In the genomic region with DNA sequence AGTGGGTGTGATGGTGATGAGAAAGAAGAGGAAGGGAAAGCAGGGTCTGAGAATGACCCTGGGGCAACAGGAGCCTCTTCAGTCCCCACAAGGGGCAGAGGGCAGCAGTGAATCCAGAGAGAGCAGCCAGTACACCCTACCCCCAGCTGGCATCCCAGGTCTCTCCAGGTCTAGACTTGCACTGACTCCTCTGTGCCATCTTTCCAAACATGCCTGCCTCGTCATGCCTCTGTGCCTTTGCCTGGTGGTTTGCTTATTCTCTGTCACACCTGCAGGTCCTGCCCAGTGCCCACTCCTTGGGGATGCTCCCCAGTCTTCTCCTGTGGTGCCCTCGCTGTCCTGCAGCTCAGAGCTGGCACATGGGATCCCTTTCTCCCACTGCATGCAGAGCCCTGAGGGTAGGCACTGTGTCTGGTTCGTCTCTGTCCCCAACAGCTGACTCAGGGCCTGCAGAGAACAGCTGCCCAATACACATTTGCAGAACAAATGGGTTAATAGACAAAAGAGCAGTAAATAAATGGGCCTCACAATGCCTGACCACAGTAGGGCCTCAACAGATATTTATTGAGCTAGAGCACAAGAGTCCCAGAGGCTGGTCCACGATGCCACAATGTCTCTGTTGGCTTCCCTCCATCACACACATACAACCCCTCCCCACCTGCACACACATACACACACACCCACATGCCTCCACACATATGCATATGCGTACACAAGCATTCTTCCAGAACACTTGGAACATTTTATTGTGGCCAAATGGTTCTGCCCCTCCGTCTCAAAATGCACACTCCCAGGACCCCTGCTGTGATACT, we compare ENCODE assay signal across 1 cellular context.
TF ChIP-seq lines count a peak whose summit lies in the region.

No MANE protein-coding gene starts in this region.

TF ChIP-seq in HEK293, 187 proteins besides CTCF, POLR2A, EP300 and RAD21 (continued from another document):
- TF ChIP-seq, protein P1, sequence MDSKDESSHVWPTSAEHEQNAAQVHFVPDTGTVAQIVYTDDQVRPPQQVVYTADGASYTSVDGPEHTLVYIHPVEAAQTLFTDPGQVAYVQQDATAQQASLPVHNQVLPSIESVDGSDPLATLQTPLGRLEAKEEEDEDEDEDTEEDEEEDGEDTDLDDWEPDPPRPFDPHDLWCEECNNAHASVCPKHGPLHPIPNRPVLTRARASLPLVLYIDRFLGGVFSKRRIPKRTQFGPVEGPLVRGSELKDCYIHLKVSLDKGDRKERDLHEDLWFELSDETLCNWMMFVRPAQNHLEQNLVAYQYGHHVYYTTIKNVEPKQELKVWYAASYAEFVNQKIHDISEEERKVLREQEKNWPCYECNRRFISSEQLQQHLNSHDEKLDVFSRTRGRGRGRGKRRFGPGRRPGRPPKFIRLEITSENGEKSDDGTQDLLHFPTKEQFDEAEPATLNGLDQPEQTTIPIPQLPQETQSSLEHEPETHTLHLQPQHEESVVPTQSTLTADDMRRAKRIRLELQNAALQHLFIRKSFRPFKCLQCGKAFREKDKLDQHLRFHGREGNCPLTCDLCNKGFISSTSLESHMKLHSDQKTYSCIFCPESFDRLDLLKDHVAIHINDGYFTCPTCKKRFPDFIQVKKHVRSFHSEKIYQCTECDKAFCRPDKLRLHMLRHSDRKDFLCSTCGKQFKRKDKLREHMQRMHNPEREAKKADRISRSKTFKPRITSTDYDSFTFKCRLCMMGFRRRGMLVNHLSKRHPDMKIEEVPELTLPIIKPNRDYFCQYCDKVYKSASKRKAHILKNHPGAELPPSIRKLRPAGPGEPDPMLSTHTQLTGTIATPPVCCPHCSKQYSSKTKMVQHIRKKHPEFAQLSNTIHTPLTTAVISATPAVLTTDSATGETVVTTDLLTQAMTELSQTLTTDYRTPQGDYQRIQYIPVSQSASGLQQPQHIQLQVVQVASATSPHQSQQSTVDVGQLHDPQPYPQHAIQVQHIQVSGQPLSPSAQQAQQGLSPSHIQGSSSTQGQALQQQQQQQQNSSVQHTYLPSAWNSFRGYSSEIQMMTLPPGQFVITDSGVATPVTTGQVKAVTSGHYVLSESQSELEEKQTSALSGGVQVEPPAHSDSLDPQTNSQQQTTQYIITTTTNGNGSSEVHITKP (tag by site-specific recombination; IDR thresholded peaks at IDR 0.05), result peak; percentile 69
- TF ChIP-seq KLF7 (tag by site-specific recombination; IDR thresholded peaks at IDR 0.05; ENCODE audit: borderline replicate concordance) (no peak), ZNF510 (tag by site-specific recombination; IDR thresholded peaks at IDR 0.05; ENCODE audit: insufficient replicate concordance) (no peak), ZNF335 (tag by site-specific recombination; conservative IDR thresholded peaks at IDR 0.05) (peak; percentile 12; the same call in 1 of the 2 replicates)
